ENCODE assay signal across 9 cellular contexts in genomic region chr11:119684361-119685072, GRCh38. TPM values are rescaled to one million over a fixed set of nuclear protein-coding genes. Genes with fewer than 3 reads are reported as not detected.
A peak's percentile ranks its signal among the peaks of the same experiment; 100 is the strongest.
DNase-seq lines count a peak whose midpoint lies in the region; ATAC-seq and TF ChIP-seq lines count a peak whose summit lies in the region.
"Had no signal": no experiment of that assay in that cellular context is flagged by ENCODE, and none has a peak within 500 bp of the region (broad histone marks: within the 10 kb centered on the region; RNA-seq: fewer than 3 reads in every experiment).

No MANE protein-coding gene starts in this region.

- H3K4me3 Mint-ChIP-seq in WTC11 (no peak overlapping the region), immature natural killer cell (peak overlapping the region; percentile 65 to 80 (median 69))

- H3K27ac Mint-ChIP-seq in WTC11 = peak overlapping the region; percentile 23; the same call in 1 of the 2 replicates
- no peak overlapping the region for H3K27ac Mint-ChIP-seq in immature natural killer cell

- intact Hi-C loops in left cardiac atrium (cut with DNase I) = loop anchor here in 1 of 2 donors (5.0 kb wide), 1 partner anchor 423 kb away; no protein-coding TSS in a partner anchor
- intact Hi-C loops in cardiac septum (cut with DNase I) = no loop called here

- peak; percentile 36 for DNase-seq in left cardiac atrium
- no peak for DNase-seq in cardiac septum (ENCODE audit: low spot score)
- no peak for DNase-seq in WTC11 (ENCODE audit: low spot score)
- DNase-seq in immature natural killer cell = peak in 2 of 3 donors; percentile 23 to 26
- DNase-seq in anterior cingulate cortex (lab: John Stamatoyannopoulos, UW) = no peak
- no peak for DNase-seq in activated CD4-positive, CD25-positive, alpha-beta regulatory T cell (lab: John Stamatoyannopoulos, UW)
- no peak for DNase-seq in activated effector memory CD4-positive, alpha-beta T cell treated with anti-CD3 and anti-CD28 coated beads, Interleukin-2, amount 50 U/mL, for 16 hours
- DNase-seq: Caco-2 had no signal

- H3K9me3 Mint-ChIP-seq in WTC11 (peaks cover 7% of the 10 kb centered on the region), immature natural killer cell (no peaks in the 10 kb centered on the region)

- H3K27me3 Mint-ChIP-seq in WTC11 (ENCODE audit: low read depth) (no peaks in the 10 kb centered on the region), immature natural killer cell (ENCODE audit: low read depth in 3 of 3) (peaks cover 19 to 31% (median 25%) of the 10 kb centered on the region in 3 donors)

- H3K36me3 Mint-ChIP-seq in WTC11 (peaks cover 9% of the 10 kb centered on the region), immature natural killer cell (peaks cover 0 to 4% (median 0%) of the 10 kb centered on the region in 3 donors)

- POLR2A ChIA-PET in WTC11 (lab: Charles Lee) = no interaction called here

- no peak for TF ChIP-seq CTCF in WTC11 (IDR thresholded peaks at IDR 0.05)

- ATAC-seq in left cardiac atrium = peak in 1 of 2 donors; percentile 56
- ATAC-seq in WTC11 = peak; percentile 18; the same call in 1 of the 2 replicates
- no peak for ATAC-seq in HG03520 (IDR thresholded peaks at IDR 0.05; ENCODE audit: unreplicated experiment)

- CTCF ChIA-PET in WTC11 (lab: Charles Lee) = interaction anchor here (0.5 to 3.1 kb wide), 5 partner anchors 20 to 173 kb away, joined by 3 to 16 read pairs (median 13); partner anchors contain the start of gene NECTIN1

- H3K4me1 Mint-ChIP-seq in WTC11 (peaks cover 61% of the 10 kb centered on the region), immature natural killer cell (peaks cover 36 to 42% of the 10 kb centered on the region in 2 donors)

TF ChIP-seq in WTC11, 78 proteins besides CTCF, POLR2A, EP300 and RAD21:
- TF ChIP-seq ZNF423 (CRISPR knock-in tag; IDR thresholded peaks at IDR 0.05) (no peak), SP1 (CRISPR knock-in tag; conservative IDR thresholded peaks at IDR 0.05) (no peak), FOXK1 (CRISPR knock-in tag; IDR thresholded peaks at IDR 0.05) (no peak), ZNF121 (CRISPR knock-in tag; IDR thresholded peaks at IDR 0.05) (no peak), MYBL2 (CRISPR knock-in tag; IDR thresholded peaks at IDR 0.05) (no peak), OVOL2 (CRISPR knock-in tag; IDR thresholded peaks at IDR 0.05; ENCODE audit: borderline replicate concordance) (no peak), GRHL2 (CRISPR knock-in tag; IDR thresholded peaks at IDR 0.05; ENCODE audit: insufficient replicate concordance, severe bottlenecking) (no peak), ZNF281 (CRISPR knock-in tag; IDR thresholded peaks at IDR 0.05) (no peak), IRF2 (CRISPR knock-in tag; IDR thresholded peaks at IDR 0.05; ENCODE audit: borderline replicate concordance, low read depth) (no peak), ELF4 (CRISPR knock-in tag; IDR thresholded peaks at IDR 0.05; ENCODE audit: low read depth) (no peak), MXD4 (CRISPR knock-in tag; IDR thresholded peaks at IDR 0.05; ENCODE audit: borderline replicate concordance) (no peak)

RNA-seq across cellular contexts. Expression of gene NECTIN1, which starts 44.5 kb away (rescaled TPM):
- total RNA-seq in left cardiac atrium (1 to 10 TPM; 6.6 to 8.8 TPM), cardiac septum (10.4 TPM), WTC11 (2021) (68.4 to 86.2 TPM (median 69.5 TPM) in 3 replicates)
- polyA plus RNA-seq in immature natural killer cell = under 1 TPM in 2 of 3 donors, not detected in 1; 0.41 to 0.52 TPM

Comparison
In these comparisons a context has a peak if more than half of its experiments do, and no peak if none do; other contexts are left out.
1. DNase-seq: peak in left cardiac atrium (single experiment) and immature natural killer cell (2 of 3); none in cardiac septum (single experiment), WTC11 (single experiment), anterior cingulate cortex (0 of 58), activated CD4-positive, CD25-positive, alpha-beta regulatory T cell (0 of 4) and activated effector memory CD4-positive, alpha-beta T cell treated with anti-CD3 and anti-CD28 coated beads, Interleukin-2, amount 50 U/mL, for 16 hours (single experiment).